Comparison of ENCODE assay signal across 31 cellular contexts in the genomic region with DNA sequence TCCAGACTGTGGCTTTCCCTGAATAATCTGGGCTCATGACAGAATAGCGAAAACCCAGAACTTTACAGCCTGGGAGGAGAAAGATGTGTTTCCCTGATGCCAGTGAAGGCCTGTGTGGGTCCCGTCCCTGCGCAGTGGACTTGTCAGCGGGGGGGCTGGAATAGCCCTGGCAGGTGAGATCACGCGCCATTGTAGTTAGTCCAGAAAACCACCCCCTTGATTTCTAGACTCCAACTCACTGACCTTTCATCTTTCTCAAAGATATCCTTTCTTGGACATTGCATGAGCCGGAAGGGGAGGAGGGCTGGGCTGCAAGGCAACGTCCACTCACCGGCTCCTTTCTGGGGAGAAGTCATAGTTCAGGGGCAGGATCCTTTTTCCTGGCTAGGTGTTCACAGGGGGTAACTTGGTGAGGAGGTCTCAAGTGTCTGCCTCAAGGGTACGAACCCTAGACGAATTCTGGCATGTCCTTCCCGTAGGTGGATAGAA. TPM values are rescaled to one million over a fixed set of nuclear protein-coding genes. Genes with fewer than 3 reads are reported as not detected.
"Had no signal": no experiment of that assay in that cellular context is flagged by ENCODE, and none has a peak within 500 bp of the region (broad histone marks: within the 10 kb centered on the region; RNA-seq: fewer than 3 reads in every experiment).

No MANE protein-coding gene starts in this region.

- H3K4me3 ChIP-seq: esophagus squamous epithelium, heart right ventricle, left lung, lower lobe of right lung, mucosa of descending colon, pancreas, right atrium auricular region, suprapubic skin, tibial artery had no signal

- ATAC-seq: activated CD8-positive, alpha-beta memory T cell treated with anti-CD3 and anti-CD28 coated beads, Interleukin-2, amount 10 ng/mL, durations not matched to agents 7 days and 5 days; activated CD8-positive, alpha-beta T cell treated with anti-CD3 and anti-CD28 coated beads, Interleukin-2, amount 10 ng/mL, durations not matched to agents 7 days and 5 days; activated naive CD4-positive, alpha-beta T cell treated with anti-CD3 and anti-CD28 coated beads, Interleukin-2, amount 50 U/mL, for 72 hours; activated T-cell treated with anti-CD3 and anti-CD28 coated beads, Interleukin-2, amount 50 U/mL, for 72 hours; heart right ventricle; left lung; lower lobe of right lung; mucosa of descending colon; stimulated activated naive B cell treated with anti-CD40 and anti-IgM and Interleukin-4, amounts not matched to agents 10 μg/mL and 1 μg/mL and 100 μg/mL, for 72 hours; WTC11 had no signal

- FAIRE-seq: bronchial epithelial cell, endometrium, islet of Langerhans, pancreas had no signal

- DNase-seq: activated CD4-positive, alpha-beta T cell treated with anti-CD3 and anti-CD28 coated beads for 1 hour; activated CD8-positive, alpha-beta memory T cell treated with anti-CD3 and anti-CD28 coated beads, Interleukin-2, amount 10 ng/mL, durations not matched to agents 7 days and 5 days; activated CD8-positive, alpha-beta T cell treated with anti-CD3 and anti-CD28 coated beads, Interleukin-2, amount 10 ng/mL, durations not matched to agents 7 days and 5 days; activated naive CD4-positive, alpha-beta T cell; activated T-cell treated with anti-CD3 and anti-CD28 coated beads, Interleukin-2, amount 50 U/mL, for 72 hours; anterior cingulate cortex; effector CD8-positive, alpha-beta T cell; esophagus squamous epithelium; foreskin melanocyte; heart right ventricle; left lung; lower lobe of right lung; mesendoderm; mucosa of descending colon; pancreas; stimulated activated CD4-positive, alpha-beta T cell treated with anti-CD3 and anti-CD28 coated beads, Interleukin-15, amount 100 ng/mL, for 24 hours; stimulated activated CD4-positive, alpha-beta T cell treated with anti-CD3 and anti-CD28 coated beads, Interleukin-2, amount 100 ng/mL, for 24 hours; stimulated activated naive B cell treated with anti-CD40 and anti-IgM and Interleukin-4, amounts not matched to agents 10 μg/mL and 1 μg/mL and 100 μg/mL, for 72 hours; T-helper 2 cell had no signal

- H3K36me3 ChIP-seq: esophagus squamous epithelium, heart right ventricle, left lung, lower lobe of right lung, neutrophil, pancreas, right atrium auricular region, suprapubic skin, tibial artery had no signal

- H3K9me3 ChIP-seq: esophagus squamous epithelium, heart right ventricle, left lung, lower lobe of right lung, mucosa of descending colon, neutrophil, pancreas, right atrium auricular region, suprapubic skin, tibial artery had no signal

- H3K27me3 ChIP-seq: esophagus squamous epithelium, heart right ventricle, left lung, neutrophil, pancreas, right atrium auricular region, suprapubic skin, tibial artery had no signal

- H3K4me3 Mint-ChIP-seq: activated CD8-positive, alpha-beta memory T cell treated with anti-CD3 and anti-CD28 coated beads, Interleukin-2, amount 10 ng/mL, durations not matched to agents 7 days and 5 days; activated CD8-positive, alpha-beta T cell treated with anti-CD3 and anti-CD28 coated beads, Interleukin-2, amount 10 ng/mL, durations not matched to agents 7 days and 5 days; activated T-cell treated with anti-CD3 and anti-CD28 coated beads, Interleukin-2, amount 50 U/mL, for 72 hours; central memory CD8-positive, alpha-beta T cell; natural killer cell treated with Interleukin-12 subunit alpha and Interleukin-12 subunit beta and Interleukin-15 and Interleukin-18, amount 100 ng/mL, for 72 hours; stimulated activated naive B cell treated with anti-CD40 and anti-IgM and Interleukin-4, amounts not matched to agents 10 μg/mL and 1 μg/mL and 100 μg/mL, for 72 hours; WTC11 had no signal

- H3K4me1 ChIP-seq: left lung, lower lobe of right lung, pancreas had no signal

- H3K4me1 Mint-ChIP-seq: activated CD8-positive, alpha-beta memory T cell treated with anti-CD3 and anti-CD28 coated beads, Interleukin-2, amount 10 ng/mL, durations not matched to agents 7 days and 5 days; central memory CD8-positive, alpha-beta T cell; stimulated activated naive B cell treated with anti-CD40 and anti-IgM and Interleukin-4, amounts not matched to agents 10 μg/mL and 1 μg/mL and 100 μg/mL, for 72 hours had no signal

- H3K27ac ChIP-seq: epithelial cell of prostate, esophagus squamous epithelium, heart right ventricle, left lung, lower lobe of right lung, neutrophil, pancreas, right atrium auricular region, suprapubic skin had no signal

- H3K36me3 Mint-ChIP-seq: activated CD8-positive, alpha-beta memory T cell treated with anti-CD3 and anti-CD28 coated beads, Interleukin-2, amount 10 ng/mL, durations not matched to agents 7 days and 5 days; natural killer cell treated with Interleukin-12 subunit alpha and Interleukin-12 subunit beta and Interleukin-15 and Interleukin-18, amount 100 ng/mL, for 72 hours; WTC11 had no signal

- H3K9me3 Mint-ChIP-seq: activated T-cell treated with anti-CD3 and anti-CD28 coated beads, Interleukin-2, amount 50 U/mL, for 72 hours; central memory CD8-positive, alpha-beta T cell; natural killer cell treated with Interleukin-12 subunit alpha and Interleukin-12 subunit beta and Interleukin-15 and Interleukin-18, amount 100 ng/mL, for 72 hours had no signal

- H3K27ac Mint-ChIP-seq: activated CD8-positive, alpha-beta memory T cell treated with anti-CD3 and anti-CD28 coated beads, Interleukin-2, amount 10 ng/mL, durations not matched to agents 7 days and 5 days; activated CD8-positive, alpha-beta T cell treated with anti-CD3 and anti-CD28 coated beads, Interleukin-2, amount 10 ng/mL, durations not matched to agents 7 days and 5 days; activated T-cell treated with anti-CD3 and anti-CD28 coated beads, Interleukin-2, amount 50 U/mL, for 72 hours; natural killer cell treated with Interleukin-12 subunit alpha and Interleukin-12 subunit beta and Interleukin-15 and Interleukin-18, amount 100 ng/mL, for 72 hours; stimulated activated naive B cell treated with anti-CD40 and anti-IgM and Interleukin-4, amounts not matched to agents 10 μg/mL and 1 μg/mL and 100 μg/mL, for 72 hours; WTC11 had no signal

RNA-seq across cellular contexts. Expression of gene ASAP2, which starts 22.2 kb away (rescaled TPM):
- total RNA-seq: activated CD8-positive, alpha-beta T cell treated with anti-CD3 and anti-CD28 coated beads, Interleukin-2, amount 10 ng/mL, durations not matched to agents 7 days and 5 days; natural killer cell treated with Interleukin-12 subunit alpha and Interleukin-12 subunit beta and Interleukin-15 and Interleukin-18, amount 100 ng/mL, for 72 hours had no signal
